In genomic region chr1:222579316-222579715, GRCh38 we compare ENCODE assay signal across 35 cellular contexts.
"Had no signal": no experiment of that assay in that cellular context is flagged by ENCODE, and none has a peak within 500 bp of the region (broad histone marks: within the 10 kb centered on the region; RNA-seq: fewer than 3 reads in every experiment).

No MANE protein-coding gene starts in this region.

- H3K9me3 ChIP-seq: MG63 had no signal

- H3K4me3 ChIP-seq: MG63 had no signal

- DNase-seq: Karpas-422, Kasumi-1, MG63, MM.1S, MV-4-11, NCI-H1048, NCI-H1092, NCI-H1092 treated with DMSO at 0.1 percent for 48 hours, NCI-H1105, NCI-H1105 treated with DMSO at 0.1 percent for 48 hours, NCI-H1417, NCI-H1417 treated with DMSO at 0.1 percent for 48 hours, NCI-H1436, NCI-H1436 treated with DMSO at 0.1 percent for 48 hours, NCI-H146, NCI-H1694, NCI-H1694 treated with DMSO at 0.1 percent for 48 hours, NCI-H187, NCI-H187 treated with DMSO at 0.1 percent for 48 hours, NCI-H1930, NCI-H2029, NCI-H2029 treated with DMSO at 0.1 percent for 48 hours, NCI-H2081, NCI-H2081 treated with DMSO at 0.1 percent for 48 hours, NCI-H2107, NCI-H2171, NCI-H2171 treated with DMSO at 0.1 percent for 48 hours, NCI-H2227 treated with DMSO at 0.1 percent for 48 hours, NCI-H226, NCI-H345, NCI-H446, NCI-H446 treated with DMSO at 0.1 percent for 48 hours, NCI-H510A, NCI-H510A treated with DMSO at 0.1 percent for 48 hours had no signal

- H3K27me3 ChIP-seq: MG63 had no signal

- H3K27ac ChIP-seq: KMS-11 had no signal
